In genomic region chr10:32326680-32327363, GRCh38 we compare ENCODE assay signal across 13 cellular contexts. TPM values are rescaled to one million over a fixed set of nuclear protein-coding genes. Genes with fewer than 3 reads are reported as not detected.
DNase-seq lines count a peak whose midpoint lies in the region; ATAC-seq and TF ChIP-seq lines count a peak whose summit lies in the region.
"Had no signal": no experiment of that assay in that cellular context is flagged by ENCODE, and none has a peak within 500 bp of the region (broad histone marks: within the 10 kb centered on the region; RNA-seq: fewer than 3 reads in every experiment).

No MANE protein-coding gene starts in this region.

- peaks cover 97% of the 10 kb centered on the region for H3K79me2 ChIP-seq in OCI-LY1 (ENCODE audit: insufficient read depth, low read length)

- H3K4me2 ChIP-seq in OCI-LY1 (ENCODE audit: low read length), result peak overlapping the region; percentile 27; the same call in 1 of the 2 replicates

- no peaks in the 10 kb centered on the region for H3F3A ChIP-seq in OCI-LY1 (ENCODE audit: insufficient read depth, low read length)

- no peak for TF ChIP-seq POLR2A in gastrocnemius medialis (IDR thresholded peaks at IDR 0.05)

- in situ Hi-C loops in gastrocnemius medialis (cut with MboI; ENCODE audit: low sequenced_read_pairs in 4 of 4), result loop anchor here in 1 of 4 donors (25.0 kb wide), 1 partner anchor 265 kb away; the partner anchor contains the start of gene KIF5B

- H2AFZ ChIP-seq in OCI-LY1 (ENCODE audit: low read length), result no peak overlapping the region

- H3K27ac ChIP-seq in OCI-LY1 (ENCODE audit: low read depth, low read length, poor library complexity, severe bottlenecking), result peak overlapping the region; percentile 47
- peak overlapping the region; percentile 57 to 83 (median 66) for H3K27ac ChIP-seq in gastrocnemius medialis
- no peak overlapping the region for H3K27ac ChIP-seq in SJCRH30
- H3K27ac ChIP-seq: prostate gland had no signal

- no peak overlapping the region for H3K9ac ChIP-seq in OCI-LY1 (ENCODE audit: low read length)

- 0 out of 2 replicates have a peak, but pooled peaks cover 5% of the 10 kb centered on the region for H4K20me1 ChIP-seq in OCI-LY1 (ENCODE audit: insufficient read depth, low read length)

- no peak overlapping the region for H3K4me3 ChIP-seq in OCI-LY1 (ENCODE audit: low read depth, low read length, poor library complexity, severe bottlenecking)
- H3K4me3 ChIP-seq in gastrocnemius medialis, result no peak overlapping the region
- H3K4me3 ChIP-seq in SJCRH30, result no peak overlapping the region
- H3K4me3 ChIP-seq: prostate gland had no signal

- H3K36me3 Mint-ChIP-seq in activated T-cell treated with anti-CD3 and anti-CD28 coated beads, Interleukin-2, amount 50 U/mL, for 24 hours (ENCODE audit: low read depth), result peaks cover 29% of the 10 kb centered on the region
- H3K36me3 Mint-ChIP-seq in effector memory CD8-positive, alpha-beta T cell (ENCODE audit: insufficient read depth), result peaks cover 13% of the 10 kb centered on the region

- H3K4me1 Mint-ChIP-seq in activated T-cell treated with anti-CD3 and anti-CD28 coated beads, Interleukin-2, amount 50 U/mL, for 24 hours (ENCODE audit: low read depth), result peaks cover 84% of the 10 kb centered on the region
- peaks cover 49 to 79% of the 10 kb centered on the region in 2 donors for H3K4me1 Mint-ChIP-seq in effector memory CD8-positive, alpha-beta T cell (ENCODE audit: low read depth in 2 of 2)

- H3K36me3 ChIP-seq in OCI-LY1 (ENCODE audit: insufficient read depth, low read length) (peaks cover 22% of the 10 kb centered on the region; the same call in 1 of the 2 replicates), gastrocnemius medialis (no peaks in the 10 kb centered on the region), SJCRH30 (peaks cover 7% of the 10 kb centered on the region; the same call in 1 of the 2 replicates)
- H3K36me3 ChIP-seq: prostate gland had no signal

- peak overlapping the region; percentile 13 for H3K4me3 Mint-ChIP-seq in activated T-cell treated with anti-CD3 and anti-CD28 coated beads, Interleukin-2, amount 50 U/mL, for 24 hours
- H3K4me3 Mint-ChIP-seq in effector memory CD8-positive, alpha-beta T cell, result peak overlapping the region; percentile 7 to 55
- H3K4me3 Mint-ChIP-seq: endodermal cell had no signal

- no peaks in the 10 kb centered on the region for H3K27me3 ChIP-seq in OCI-LY1 (ENCODE audit: insufficient read depth, low read length)
- no peaks in the 10 kb centered on the region for H3K27me3 ChIP-seq in gastrocnemius medialis
- H3K27me3 ChIP-seq in SJCRH30, result no peaks in the 10 kb centered on the region

- H3K9me3 Mint-ChIP-seq in activated T-cell treated with anti-CD3 and anti-CD28 coated beads, Interleukin-2, amount 50 U/mL, for 24 hours, result no peaks in the 10 kb centered on the region
- no peaks in the 10 kb centered on the region for H3K9me3 Mint-ChIP-seq in effector memory CD8-positive, alpha-beta T cell
- H3K9me3 Mint-ChIP-seq: endodermal cell had no signal

- H3K9me2 ChIP-seq in OCI-LY1 (ENCODE audit: low read depth, low read length), result no peaks in the 10 kb centered on the region

- no peak for DNase-seq in activated T-cell treated with anti-CD3 and anti-CD28 coated beads, Interleukin-2, amount 50 U/mL, for 24 hours
- no peak for DNase-seq in activated T-cell treated with anti-CD3 and anti-CD28 coated beads, Interleukin-2, amount 50 U/mL, for 48 hours
- no peak for DNase-seq in effector memory CD8-positive, alpha-beta T cell
- DNase-seq in gastrocnemius medialis (no peak), globus pallidus (ENCODE audit: low spot score) (no peak), SJCRH30 (no peak)
- DNase-seq: ACHN, endodermal cell, NCI-H1417 treated with DMSO at 0.1 percent for 48 hours, NCI-H69 had no signal

- TF ChIP-seq CTCF in OCI-LY1 (IDR thresholded peaks at IDR 0.05; ENCODE audit: low read length) (no peak), gastrocnemius medialis (IDR thresholded peaks at IDR 0.05 in 4 of 5, conservative IDR thresholded peaks at IDR 0.05 in 1 of 5) (no peak)

- intact Hi-C loops in gastrocnemius medialis (cut with DNase I; ENCODE audit: low total_unique reads), result no loop called here

- H3K4me1 ChIP-seq in OCI-LY1 (ENCODE audit: insufficient read depth, low read length, severe bottlenecking), result peaks cover 61% of the 10 kb centered on the region
- H3K4me1 ChIP-seq in gastrocnemius medialis, result peaks cover 78 to 82% of the 10 kb centered on the region in 2 donors
- peaks cover 2% of the 10 kb centered on the region; the same call in 1 of the 2 replicates for H3K4me1 ChIP-seq in SJCRH30

- H3K9me3 ChIP-seq in OCI-LY1 (ENCODE audit: low read length) (no peaks in the 10 kb centered on the region), gastrocnemius medialis (no peaks in the 10 kb centered on the region), SJCRH30 (replicated peaks) (no peaks in the 10 kb centered on the region)
- H3K9me3 ChIP-seq: prostate gland had no signal

- no peak for ATAC-seq in effector memory CD8-positive, alpha-beta T cell (replicated peaks)
- no peak for ATAC-seq in gastrocnemius medialis
- ATAC-seq in GM19455 (IDR thresholded peaks at IDR 0.05; ENCODE audit: unreplicated experiment), result no peak

- peak overlapping the region; percentile 68 for H3K27ac Mint-ChIP-seq in activated T-cell treated with anti-CD3 and anti-CD28 coated beads, Interleukin-2, amount 50 U/mL, for 24 hours
- peak overlapping the region; percentile 5 to 95 for H3K27ac Mint-ChIP-seq in effector memory CD8-positive, alpha-beta T cell

- H3K27me3 Mint-ChIP-seq in activated T-cell treated with anti-CD3 and anti-CD28 coated beads, Interleukin-2, amount 50 U/mL, for 24 hours, result no peaks in the 10 kb centered on the region
- H3K27me3 Mint-ChIP-seq in effector memory CD8-positive, alpha-beta T cell, result no peaks in the 10 kb centered on the region

RNA-seq across cellular contexts. Expression of gene EPC1, which starts 20.1 kb away (rescaled TPM):
- 10 to 100 TPM; 25.0 to 37.9 (median 29.3) TPM for total RNA-seq in gastrocnemius medialis
- 22.5 and 29.6 TPM in 2 replicates for total RNA-seq in SJCRH30 (2014; rRNA removed; shearing (Covaris generic))
